8 cellular contexts compared by ENCODE assay signal in genomic region chr10:11270135-11270857, GRCh38.
DNase-seq lines count a peak whose midpoint lies in the region; ATAC-seq and TF ChIP-seq lines count a peak whose summit lies in the region.

No MANE protein-coding gene starts in this region.

- ATAC-seq in GM18868 (IDR thresholded peaks at IDR 0.05; ENCODE audit: unreplicated experiment) (peak; percentile 53), HG03280 (IDR thresholded peaks at IDR 0.05; ENCODE audit: unreplicated experiment) (peak; percentile 86), psoas muscle (peak; percentile 82 to 94 (median 88))

- no peak for TF ChIP-seq POLR2A in vagina (IDR thresholded peaks at IDR 0.05)

- CTCF ChIA-PET in AG04450 (lab: Charles Lee), result interaction anchor here (0.6 to 3.9 kb wide), 20 partner anchors 8 to 1952 kb away, joined by 3 to 29 read pairs (median 4); no protein-coding TSS in a partner anchor

- no peaks in the 10 kb centered on the region for H3K4me1 ChIP-seq in psoas muscle
- H3K4me1 ChIP-seq in vagina, result no peaks in the 10 kb centered on the region

- 45 to 52% (median 50%) methylated on average over 18 of the region's 18 CpGs for WGBS in psoas muscle, 3 donors

- peaks cover 4 to 51% of the 10 kb centered on the region in 2 donors for H3K36me3 ChIP-seq in psoas muscle (ENCODE audit: insufficient read depth in 1 of 2, low read depth in 1 of 2)
- H3K36me3 ChIP-seq in vagina, result no peaks in the 10 kb centered on the region

- no peak overlapping the region for H3K4me3 ChIP-seq in AG04450 (ENCODE audit: low read depth, low read length)
- H3K4me3 ChIP-seq in psoas muscle, result no peak overlapping the region
- H3K4me3 ChIP-seq in vagina, result no peak overlapping the region

- DNase-seq in AG04450 (ENCODE audit: low read depth, low spot score) (peak; percentile 27), SHP77 treated with DMSO at 0.1 percent for 48 hours (lab: John Stamatoyannopoulos, UW) (peak; percentile 4), head of caudate nucleus (peak; percentile 56 to 90 (median 78)), psoas muscle (peak; percentile 68 to 86), vagina (ENCODE audit: extremely low spot score in 2 of 2) (no peak)
- DNase-seq in activated naive CD4-positive, alpha-beta T cell treated with Interleukin-2 at 50 U/mL for 16 hours, result peak; percentile 81

- peaks cover 3% of the 10 kb centered on the region; the same call in 1 of the 2 replicates for H3K9me3 ChIP-seq in AG04450 (ENCODE audit: control insufficient read depth, insufficient read depth, low read length)
- H3K9me3 ChIP-seq in psoas muscle, result no peaks in the 10 kb centered on the region
- no peaks in the 10 kb centered on the region for H3K9me3 ChIP-seq in vagina

- H3K27ac ChIP-seq in AG04450 (ENCODE audit: low read depth, low read length), result no peak overlapping the region
- no peak overlapping the region for H3K27ac ChIP-seq in psoas muscle
- H3K27ac ChIP-seq in vagina, result no peak overlapping the region

- POLR2A ChIA-PET in AG04450 (lab: Yijun Ruan, JAX), result interaction anchor here (0.6 kb wide), 1 partner anchor 542 kb away, joined by 3 read pairs; no protein-coding TSS in a partner anchor

- TF ChIP-seq CTCF in AG04450 (IDR thresholded peaks at IDR 0.05; ENCODE audit: low read depth, low read length) (peak; percentile 99), psoas muscle (IDR thresholded peaks at IDR 0.05) (peak; percentile 80), vagina (IDR thresholded peaks at IDR 0.05) (peak; percentile 34 to 60 (median 59))

- H3K27me3 ChIP-seq in AG04450 (ENCODE audit: control insufficient read depth, insufficient read depth, low read length), result no peaks in the 10 kb centered on the region
- no peaks in the 10 kb centered on the region for H3K27me3 ChIP-seq in psoas muscle (ENCODE audit: insufficient read depth in 3 of 3, low read length in 2 of 3)
- no peaks in the 10 kb centered on the region for H3K27me3 ChIP-seq in vagina

- intact Hi-C loops in head of caudate nucleus (cut with DNase I) (no loop called here), psoas muscle (cut with DNase I) (no loop called here), vagina (cut with DNase I) (no loop called here)

Comparison
In these comparisons a context has a peak if more than half of its experiments do, and no peak if none do; other contexts are left out.
1. DNase-seq: peak in AG04450 (single experiment), SHP77 treated with DMSO at 0.1 percent for 48 hours (single experiment), activated naive CD4-positive, alpha-beta T cell treated with Interleukin-2 at 50 U/mL for 16 hours (single experiment), head of caudate nucleus (42 of 42) and psoas muscle (2 of 2); none in vagina (0 of 2).
2. Peak in every context shown above with its lines, with median percentiles within 50 percentile points of each other: CTCF ChIP-seq and ATAC-seq.